ENCODE assay signal across 9 cellular contexts in the genomic region with DNA sequence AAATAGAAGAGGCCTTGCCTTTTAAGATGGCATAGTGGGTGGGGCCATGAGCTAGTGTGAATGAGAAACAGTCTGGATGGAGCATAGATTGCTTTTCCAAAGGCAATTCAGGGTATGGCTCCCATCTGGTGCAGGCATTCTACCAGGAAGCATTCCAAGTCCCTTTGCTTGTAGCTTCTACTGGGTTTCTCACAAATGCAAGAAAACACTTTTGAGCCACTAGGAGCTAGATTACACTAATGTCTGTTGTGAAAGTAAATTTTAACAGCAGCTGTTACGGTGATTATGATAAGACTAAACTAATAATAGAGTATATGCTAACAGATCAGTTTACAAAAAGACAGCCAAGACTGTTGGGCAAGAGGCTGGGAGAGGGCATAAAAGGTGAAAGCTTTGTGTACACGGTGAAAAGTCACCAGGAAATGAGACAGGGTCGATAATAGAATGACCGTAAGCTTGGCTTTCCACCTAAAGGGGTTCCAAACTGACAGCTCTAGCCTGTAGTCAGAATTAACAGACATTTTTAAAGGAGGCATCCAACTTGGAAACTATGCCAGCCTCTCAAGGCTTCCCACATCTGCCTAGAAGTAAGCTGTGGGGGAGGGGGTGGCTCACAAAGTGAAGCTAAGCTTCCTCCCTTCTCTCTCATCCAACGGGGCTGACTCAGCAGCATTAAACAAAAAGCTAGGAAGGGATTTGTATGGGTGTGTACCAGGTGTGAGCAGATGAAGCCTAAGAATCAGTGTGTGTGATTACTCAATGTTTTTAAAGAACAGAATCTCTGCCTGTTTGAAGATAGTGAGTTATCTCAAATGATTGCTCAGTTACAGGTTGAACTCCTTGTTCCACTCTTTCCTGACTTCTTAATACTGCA.
A peak's percentile ranks its signal among the peaks of the same experiment; 100 is the strongest.
DNase-seq lines count a peak whose midpoint lies in the region; ATAC-seq, FAIRE-seq and TF ChIP-seq lines count a peak whose summit lies in the region.
"Had no signal": no experiment of that assay in that cellular context is flagged by ENCODE, and none has a peak within 500 bp of the region (broad histone marks: within the 10 kb centered on the region; RNA-seq: fewer than 3 reads in every experiment).

No MANE protein-coding gene starts in this region.

- H3K9me3 ChIP-seq in ascending aorta (no peaks in the 10 kb centered on the region), upper lobe of left lung (peaks cover 0 to 14% (median 8%) of the 10 kb centered on the region in 4 donors), trophoblast cell (ENCODE audit: insufficient read depth, low read depth, low read length) (no peaks in the 10 kb centered on the region)

- no peak overlapping the region for H3K4ac ChIP-seq in trophoblast cell (ENCODE audit: low read depth, low read length)

- WGBS in upper lobe of left lung, 2 donors, result 25 to 32% methylated on average over 5 of the region's 5 CpGs
- WGBS in trophoblast cell (ENCODE audit: extremely low coverage, insufficient coverage, insufficient read length), result no CpG with 5 or more reads among the region's 5 CpGs

- H2AK5ac ChIP-seq in trophoblast cell (ENCODE audit: low read length), result no peak overlapping the region

- no peak overlapping the region for H3K14ac ChIP-seq in trophoblast cell (ENCODE audit: low read length)

- H3K27ac ChIP-seq in ascending aorta (peak overlapping the region; percentile 69 to 73), upper lobe of left lung (peak overlapping the region; percentile 10 to 78 (median 71)), trophoblast cell (ENCODE audit: low read depth, low read length) (no peak overlapping the region)
- H3K27ac ChIP-seq: KMS-11 had no signal

- H3K4me3 ChIP-seq in NB4 (ENCODE audit: low read depth, low read length) (no peak overlapping the region), ascending aorta (peak overlapping the region; percentile 26 to 28), upper lobe of left lung (peak overlapping the region in 1 of 4 donors; percentile 6), trophoblast cell (ENCODE audit: low read depth, low read length) (no peak overlapping the region)

- H3K79me2 ChIP-seq in trophoblast cell (ENCODE audit: control insufficient read depth, insufficient read depth, low read length, poor library complexity), result no peaks in the 10 kb centered on the region

- DNase-seq in NB4 (ENCODE audit: low read depth) (peak; percentile 3), ascending aorta (ENCODE audit: low spot score in 2 of 2) (peak in 1 of 2 donors; percentile 62), upper lobe of left lung (peak in 1 of 2 donors; percentile 61), trophoblast cell (no peak)
- DNase-seq in stimulated activated CD4-positive, alpha-beta T cell treated with anti-CD3 and anti-CD28 coated beads, Interleukin-4, amount 100 ng/mL, for 24 hours, result no peak

- H3K27me3 ChIP-seq in ascending aorta (no peaks in the 10 kb centered on the region), upper lobe of left lung (no peaks in the 10 kb centered on the region), trophoblast cell (ENCODE audit: insufficient read depth, low read length) (no peaks in the 10 kb centered on the region)

- no peak for TF ChIP-seq POLR2A in NB4 (IDR thresholded peaks at IDR 0.05; ENCODE audit: extremely low read depth, insufficient read length)
- TF ChIP-seq POLR2A in upper lobe of left lung (IDR thresholded peaks at IDR 0.05), result no peak

- no peak for TF ChIP-seq CTCF in NB4 (IDR thresholded peaks at IDR 0.05; ENCODE audit: low read depth, low read length)
- no peak for TF ChIP-seq CTCF in ascending aorta (IDR thresholded peaks at IDR 0.05)
- TF ChIP-seq CTCF in upper lobe of left lung (IDR thresholded peaks at IDR 0.05), result peak in 1 of 6 experiments; percentile 16

- ATAC-seq in upper lobe of left lung (ENCODE audit: low FRiP score in 2 of 2), result peak; percentile 53 to 59
- no peak for ATAC-seq in GM18858 (IDR thresholded peaks at IDR 0.05; ENCODE audit: unreplicated experiment)
- ATAC-seq in HG02623 (IDR thresholded peaks at IDR 0.05; ENCODE audit: unreplicated experiment), result no peak

- H3K4me1 ChIP-seq in ascending aorta, result peaks cover 0 to 10% of the 10 kb centered on the region in 2 donors
- H3K4me1 ChIP-seq in upper lobe of left lung, result peaks cover 7 to 17% (median 12%) of the 10 kb centered on the region in 4 donors
- no peaks in the 10 kb centered on the region for H3K4me1 ChIP-seq in trophoblast cell (ENCODE audit: control insufficient read depth in 1 of 2, insufficient read depth in 2 of 2, low read length in 2 of 2)

- H3K79me1 ChIP-seq in trophoblast cell (ENCODE audit: low read length), result no peaks in the 10 kb centered on the region

- H3K36me3 ChIP-seq in ascending aorta (no peaks in the 10 kb centered on the region), upper lobe of left lung (no peaks in the 10 kb centered on the region), trophoblast cell (ENCODE audit: control insufficient read depth in 1 of 2, insufficient read depth in 2 of 2, low read length in 2 of 2) (no peaks in the 10 kb centered on the region)

- H3K9ac ChIP-seq in trophoblast cell (ENCODE audit: low read length), result no peak overlapping the region
- H3K9ac ChIP-seq: KMS-11 had no signal

- H3K4me2 ChIP-seq in trophoblast cell (ENCODE audit: low read length), result no peak overlapping the region
- H3K4me2 ChIP-seq: KMS-11 had no signal

- H2BK120ac ChIP-seq in trophoblast cell (ENCODE audit: insufficient read depth, low read length, poor library complexity), result no peak overlapping the region

- peak in 1 of 4 donors; percentile 37 for TF ChIP-seq EP300 in upper lobe of left lung (IDR thresholded peaks at IDR 0.05)

- no peak overlapping the region for H3K18ac ChIP-seq in trophoblast cell (ENCODE audit: low read length)

- intact Hi-C loops in ascending aorta (cut with DNase I), result no loop called here

- no peak overlapping the region for H2AFZ ChIP-seq in trophoblast cell (ENCODE audit: insufficient read depth, low read length, poor library complexity)

- peak; percentile 92 for FAIRE-seq in islet of Langerhans (lab: Jason Lieb, UNC)

- no peak overlapping the region for H2BK12ac ChIP-seq in trophoblast cell (ENCODE audit: low read length)

- H2BK5ac ChIP-seq in trophoblast cell (ENCODE audit: low read depth, low read length, poor library complexity), result no peak overlapping the region

- no peak overlapping the region for H3K23ac ChIP-seq in trophoblast cell (ENCODE audit: low read length)

- H4K12ac ChIP-seq in trophoblast cell (ENCODE audit: low read depth, low read length), result no peak overlapping the region

- H4K8ac ChIP-seq in trophoblast cell (ENCODE audit: low read depth, low read length), result no peak overlapping the region

- H4K91ac ChIP-seq in trophoblast cell (ENCODE audit: low read depth, low read length), result no peak overlapping the region

Comparison
In these comparisons a context has a peak if more than half of its experiments do, and no peak if none do; other contexts are left out.
1. H3K4me3 ChIP-seq: peak in ascending aorta (2 of 2); none in NB4 (single experiment) and trophoblast cell (single experiment).
2. ATAC-seq: peak in upper lobe of left lung (2 of 2); none in GM18858 (single experiment) and HG02623 (single experiment).